In the genomic region with DNA sequence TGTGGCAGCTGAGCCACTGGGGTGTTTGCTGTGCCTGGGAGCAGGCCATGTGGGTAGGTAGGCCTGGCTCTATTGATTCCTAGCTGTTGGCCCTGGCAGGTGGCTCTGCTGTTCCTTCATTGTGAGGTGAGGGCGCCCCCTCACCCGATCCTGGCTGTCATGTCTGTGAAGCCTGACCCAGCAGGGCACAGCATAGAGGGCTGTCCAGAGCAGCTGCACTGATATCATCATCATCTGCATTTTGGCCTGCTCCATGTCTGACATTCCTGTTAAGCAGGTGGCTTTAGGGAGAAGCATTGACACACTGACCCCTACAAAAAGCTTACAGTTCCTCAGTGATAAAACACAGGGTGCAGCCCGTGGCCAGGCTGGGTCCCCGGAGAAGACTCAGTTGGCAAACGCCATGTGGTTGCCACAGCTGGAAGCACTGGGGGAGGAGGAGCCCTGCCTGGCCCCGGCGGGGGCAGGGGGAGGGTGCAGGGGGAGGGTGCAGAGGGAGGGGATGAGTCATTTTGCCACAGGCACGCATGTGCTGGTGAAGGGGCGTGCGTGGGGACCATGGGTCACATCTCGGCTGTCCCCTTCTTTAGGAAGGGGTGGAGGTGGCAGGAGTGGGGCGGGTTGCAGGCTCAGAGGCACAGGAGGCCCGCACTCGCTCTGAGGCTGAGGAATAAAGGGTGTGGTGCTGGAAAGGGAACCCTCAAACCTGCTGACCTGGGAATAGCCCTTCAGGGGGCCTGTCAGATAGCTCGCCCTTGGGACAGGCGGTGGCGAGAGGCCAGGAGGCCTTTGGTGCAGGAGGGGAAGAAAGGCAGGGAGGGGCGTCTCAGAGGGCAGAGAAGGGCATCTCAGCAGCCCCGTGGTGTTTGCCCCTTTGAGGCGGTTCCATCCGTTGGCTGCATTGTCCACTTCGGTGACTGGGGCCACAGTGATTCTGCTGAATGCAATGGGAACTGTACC, we compare ENCODE assay signal across 9 cellular contexts. TPM values are rescaled to one million over a fixed set of nuclear protein-coding genes. Genes with fewer than 3 reads are reported as not detected.
DNase-seq lines count a peak whose midpoint lies in the region; TF ChIP-seq lines count a peak whose summit lies in the region.
"Had no signal": no experiment of that assay in that cellular context is flagged by ENCODE, and none has a peak within 500 bp of the region (broad histone marks: within the 10 kb centered on the region; RNA-seq: fewer than 3 reads in every experiment).

No MANE protein-coding gene starts in this region.

- H3K9me3 Mint-ChIP-seq in neural progenitor cell: no peaks in the 10 kb centered on the region
- H3K9me3 Mint-ChIP-seq: nephron had no signal

- H2AFZ ChIP-seq in neural progenitor cell (replicated peaks): no peak overlapping the region

- no peaks in the 10 kb centered on the region for H3K36me3 ChIP-seq in SJCRH30
- H3K36me3 ChIP-seq in suprapubic skin: no peaks in the 10 kb centered on the region
- H3K36me3 ChIP-seq in neural progenitor cell: no peaks in the 10 kb centered on the region

- peaks cover 10% of the 10 kb centered on the region; the same call in 1 of the 2 replicates for H3K27me3 ChIP-seq in SJCRH30
- no peaks in the 10 kb centered on the region for H3K27me3 ChIP-seq in suprapubic skin
- no peaks in the 10 kb centered on the region for H3K27me3 ChIP-seq in neural progenitor cell

- H3K36me3 Mint-ChIP-seq in neural progenitor cell: no peaks in the 10 kb centered on the region

- no peaks in the 10 kb centered on the region for H4K20me1 ChIP-seq in neural progenitor cell (ENCODE audit: low read depth)

- H3K4me3 ChIP-seq in SJCRH30: no peak overlapping the region
- H3K4me3 ChIP-seq in suprapubic skin: no peak overlapping the region
- no peak overlapping the region for H3K4me3 ChIP-seq in neural progenitor cell

- no peak overlapping the region for H3K27ac Mint-ChIP-seq in neural progenitor cell
- H3K27ac Mint-ChIP-seq: nephron had no signal

- 66% methylated on average over 22 of the region's 22 CpGs for WGBS in suprapubic skin

- no peak overlapping the region for H3K4me2 ChIP-seq in neural progenitor cell

- H3F3A ChIP-seq in neural progenitor cell (ENCODE audit: low read depth): no peaks in the 10 kb centered on the region

- no peak for TF ChIP-seq EP300 in suprapubic skin (IDR thresholded peaks at IDR 0.05)

- peak; percentile 14 to 20 for DNase-seq in SHP77 (lab: John Stamatoyannopoulos, UW)
- DNase-seq in SHP77 treated with DMSO at 0.1 percent for 48 hours (lab: John Stamatoyannopoulos, UW): no peak
- DNase-seq in SJCRH30: peak; percentile 24 to 28
- DNase-seq in activated naive CD4-positive, alpha-beta T cell treated with Interleukin-2 at 50 U/mL for 16 hours: peak; percentile 88
- peak; percentile 86 for DNase-seq in stimulated activated CD4-positive, alpha-beta T cell treated with anti-CD3 and anti-CD28 coated beads, Interleukin-4, amount 100 ng/mL, for 1 hour
- DNase-seq in cerebellum (ENCODE audit: low spot score): no peak
- DNase-seq in suprapubic skin (ENCODE audit: low spot score in 2 of 2): no peak
- no peak for DNase-seq in neural progenitor cell (ENCODE audit: low spot score)

- peaks cover 3% of the 10 kb centered on the region for H3K27me3 Mint-ChIP-seq in neural progenitor cell (ENCODE audit: insufficient read depth, low read depth)

- H3K4me1 ChIP-seq in SJCRH30 (no peaks in the 10 kb centered on the region), suprapubic skin (no peaks in the 10 kb centered on the region), neural progenitor cell (peaks cover 18% of the 10 kb centered on the region)

- no peak overlapping the region for H3K27ac ChIP-seq in SJCRH30
- no peak overlapping the region for H3K27ac ChIP-seq in suprapubic skin
- H3K27ac ChIP-seq in neural progenitor cell: no peak overlapping the region

- no peak overlapping the region for H3K9ac ChIP-seq in neural progenitor cell

- no peak for TF ChIP-seq POLR2A in suprapubic skin (IDR thresholded peaks at IDR 0.05)

- H3K79me2 ChIP-seq in neural progenitor cell (ENCODE audit: low read depth): no peaks in the 10 kb centered on the region

- H3K4me3 Mint-ChIP-seq in neural progenitor cell: no peak overlapping the region
- H3K4me3 Mint-ChIP-seq: nephron had no signal

- TF ChIP-seq CTCF in suprapubic skin (IDR thresholded peaks at IDR 0.05): no peak
- TF ChIP-seq CTCF in neural progenitor cell (IDR thresholded peaks at IDR 0.05): no peak

- H3K4me1 Mint-ChIP-seq in neural progenitor cell: peaks cover 23% of the 10 kb centered on the region
- H3K4me1 Mint-ChIP-seq: nephron had no signal

- H3K9me3 ChIP-seq in SJCRH30 (replicated peaks): peaks cover 5% of the 10 kb centered on the region; the same call in 1 of the 2 replicates
- H3K9me3 ChIP-seq in suprapubic skin: no peaks in the 10 kb centered on the region
- no peaks in the 10 kb centered on the region for H3K9me3 ChIP-seq in neural progenitor cell (ENCODE audit: low read depth)

RNA-seq across cellular contexts. Expression of a gene that starts 31.6 kb away (rescaled TPM):
- total RNA-seq in SJCRH30 (2014; rRNA removed; shearing (Covaris generic)): not detected in 2 replicates
- total RNA-seq in cerebellum: 2.4 TPM
- total RNA-seq in suprapubic skin: 10 to 100 TPM in 1 of 4 donors, 1 to 10 TPM in 3; 3.2 to 17.5 (median 6.2) TPM
- total RNA-seq in neural progenitor cell (ENCODE audit: low replicate concordance): 0.11 and 0.19 TPM in 2 replicates

Comparison
In these comparisons a context has a peak if more than half of its experiments do, and no peak if none do; other contexts are left out.
1. DNase-seq: peak in SHP77 (2 of 2), SJCRH30 (2 of 2), activated naive CD4-positive, alpha-beta T cell treated with Interleukin-2 at 50 U/mL for 16 hours (single experiment) and stimulated activated CD4-positive, alpha-beta T cell treated with anti-CD3 and anti-CD28 coated beads, Interleukin-4, amount 100 ng/mL, for 1 hour (single experiment); none in SHP77 treated with DMSO at 0.1 percent for 48 hours (single experiment), cerebellum (single experiment), suprapubic skin (0 of 2) and neural progenitor cell (single experiment).